1 cellular context compared by ENCODE assay signal in the genomic region with DNA sequence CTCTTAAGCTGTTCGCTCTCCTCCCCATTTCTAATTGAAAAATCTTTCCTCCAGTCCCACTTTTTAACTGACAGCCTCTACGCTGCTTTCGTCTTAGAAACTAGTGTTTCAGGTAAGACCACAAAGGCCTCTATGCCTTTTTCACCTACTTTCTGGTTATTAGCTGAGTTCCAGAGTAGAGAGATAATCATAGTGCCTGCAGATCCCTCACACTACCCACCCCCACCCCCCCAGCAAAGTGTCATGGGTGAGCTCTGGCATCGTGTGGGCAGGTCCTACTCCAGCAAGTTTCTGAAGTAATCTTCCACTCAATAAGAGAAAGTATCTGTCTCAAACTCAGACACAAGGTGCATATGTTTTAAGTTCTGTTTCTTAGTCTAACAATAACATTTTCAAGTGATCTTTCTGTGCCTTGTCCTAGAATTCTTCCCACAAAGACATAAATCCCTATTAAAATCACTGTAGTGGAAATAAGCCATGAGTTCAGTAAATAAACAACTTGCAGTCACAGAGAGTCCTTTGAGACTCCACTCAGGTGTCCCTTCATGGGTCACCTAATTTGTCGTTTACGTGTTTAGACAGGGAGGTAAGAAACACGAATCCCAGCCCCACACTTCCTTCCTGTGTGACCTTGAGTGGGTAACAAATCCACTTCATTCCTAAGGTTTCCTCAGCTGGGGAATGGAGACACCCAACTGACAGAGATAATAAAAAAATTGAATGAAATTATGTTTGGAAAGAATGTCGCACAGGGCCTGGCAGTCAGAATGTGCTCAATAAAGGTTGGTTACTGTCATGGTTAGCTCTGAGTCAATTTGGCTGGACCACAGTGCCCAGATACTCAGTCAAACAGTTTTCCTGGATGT.
TF ChIP-seq lines count a peak whose summit lies in the region.

No MANE protein-coding gene starts in this region.

TF ChIP-seq in HEK293, 187 proteins besides CTCF, POLR2A, EP300 and RAD21 (continued from another document):
- TF ChIP-seq, protein P1, sequence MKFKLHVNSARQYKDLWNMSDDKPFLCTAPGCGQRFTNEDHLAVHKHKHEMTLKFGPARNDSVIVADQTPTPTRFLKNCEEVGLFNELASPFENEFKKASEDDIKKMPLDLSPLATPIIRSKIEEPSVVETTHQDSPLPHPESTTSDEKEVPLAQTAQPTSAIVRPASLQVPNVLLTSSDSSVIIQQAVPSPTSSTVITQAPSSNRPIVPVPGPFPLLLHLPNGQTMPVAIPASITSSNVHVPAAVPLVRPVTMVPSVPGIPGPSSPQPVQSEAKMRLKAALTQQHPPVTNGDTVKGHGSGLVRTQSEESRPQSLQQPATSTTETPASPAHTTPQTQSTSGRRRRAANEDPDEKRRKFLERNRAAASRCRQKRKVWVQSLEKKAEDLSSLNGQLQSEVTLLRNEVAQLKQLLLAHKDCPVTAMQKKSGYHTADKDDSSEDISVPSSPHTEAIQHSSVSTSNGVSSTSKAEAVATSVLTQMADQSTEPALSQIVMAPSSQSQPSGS (tag by site-specific recombination; IDR thresholded peaks at IDR 0.05; ENCODE audit: low read depth): no peak
- TF ChIP-seq, protein P2, sequence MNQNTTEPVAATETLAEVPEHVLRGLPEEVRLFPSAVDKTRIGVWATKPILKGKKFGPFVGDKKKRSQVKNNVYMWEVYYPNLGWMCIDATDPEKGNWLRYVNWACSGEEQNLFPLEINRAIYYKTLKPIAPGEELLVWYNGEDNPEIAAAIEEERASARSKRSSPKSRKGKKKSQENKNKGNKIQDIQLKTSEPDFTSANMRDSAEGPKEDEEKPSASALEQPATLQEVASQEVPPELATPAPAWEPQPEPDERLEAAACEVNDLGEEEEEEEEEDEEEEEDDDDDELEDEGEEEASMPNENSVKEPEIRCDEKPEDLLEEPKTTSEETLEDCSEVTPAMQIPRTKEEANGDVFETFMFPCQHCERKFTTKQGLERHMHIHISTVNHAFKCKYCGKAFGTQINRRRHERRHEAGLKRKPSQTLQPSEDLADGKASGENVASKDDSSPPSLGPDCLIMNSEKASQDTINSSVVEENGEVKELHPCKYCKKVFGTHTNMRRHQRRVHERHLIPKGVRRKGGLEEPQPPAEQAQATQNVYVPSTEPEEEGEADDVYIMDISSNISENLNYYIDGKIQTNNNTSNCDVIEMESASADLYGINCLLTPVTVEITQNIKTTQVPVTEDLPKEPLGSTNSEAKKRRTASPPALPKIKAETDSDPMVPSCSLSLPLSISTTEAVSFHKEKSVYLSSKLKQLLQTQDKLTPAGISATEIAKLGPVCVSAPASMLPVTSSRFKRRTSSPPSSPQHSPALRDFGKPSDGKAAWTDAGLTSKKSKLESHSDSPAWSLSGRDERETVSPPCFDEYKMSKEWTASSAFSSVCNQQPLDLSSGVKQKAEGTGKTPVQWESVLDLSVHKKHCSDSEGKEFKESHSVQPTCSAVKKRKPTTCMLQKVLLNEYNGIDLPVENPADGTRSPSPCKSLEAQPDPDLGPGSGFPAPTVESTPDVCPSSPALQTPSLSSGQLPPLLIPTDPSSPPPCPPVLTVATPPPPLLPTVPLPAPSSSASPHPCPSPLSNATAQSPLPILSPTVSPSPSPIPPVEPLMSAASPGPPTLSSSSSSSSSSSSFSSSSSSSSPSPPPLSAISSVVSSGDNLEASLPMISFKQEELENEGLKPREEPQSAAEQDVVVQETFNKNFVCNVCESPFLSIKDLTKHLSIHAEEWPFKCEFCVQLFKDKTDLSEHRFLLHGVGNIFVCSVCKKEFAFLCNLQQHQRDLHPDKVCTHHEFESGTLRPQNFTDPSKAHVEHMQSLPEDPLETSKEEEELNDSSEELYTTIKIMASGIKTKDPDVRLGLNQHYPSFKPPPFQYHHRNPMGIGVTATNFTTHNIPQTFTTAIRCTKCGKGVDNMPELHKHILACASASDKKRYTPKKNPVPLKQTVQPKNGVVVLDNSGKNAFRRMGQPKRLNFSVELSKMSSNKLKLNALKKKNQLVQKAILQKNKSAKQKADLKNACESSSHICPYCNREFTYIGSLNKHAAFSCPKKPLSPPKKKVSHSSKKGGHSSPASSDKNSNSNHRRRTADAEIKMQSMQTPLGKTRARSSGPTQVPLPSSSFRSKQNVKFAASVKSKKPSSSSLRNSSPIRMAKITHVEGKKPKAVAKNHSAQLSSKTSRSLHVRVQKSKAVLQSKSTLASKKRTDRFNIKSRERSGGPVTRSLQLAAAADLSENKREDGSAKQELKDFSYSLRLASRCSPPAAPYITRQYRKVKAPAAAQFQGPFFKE (tag by site-specific recombination; IDR thresholded peaks at IDR 0.05; ENCODE audit: borderline replicate concordance): no peak
- TF ChIP-seq OSR2 (tag by site-specific recombination; IDR thresholded peaks at IDR 0.05) (peak; percentile 62; the same call in 1 of the 2 replicates), ZNF473 (tag by site-specific recombination; IDR thresholded peaks at IDR 0.05) (no peak), ZNF335 (tag by site-specific recombination; conservative IDR thresholded peaks at IDR 0.05) (no peak), ZXDB (tag by site-specific recombination; IDR thresholded peaks at IDR 0.05) (peak; percentile 60; the same call in 1 of the 2 replicates), ZBTB48 (tag by site-specific recombination; IDR thresholded peaks at IDR 0.05) (no peak), ZNF19 (tag by site-specific recombination; IDR thresholded peaks at IDR 0.05; ENCODE audit: low read depth) (no peak), ZNF785 (tag by site-specific recombination; IDR thresholded peaks at IDR 0.05) (no peak), ZNF501 (tag by site-specific recombination; IDR thresholded peaks at IDR 0.05) (no peak), ZIC2 (tag by site-specific recombination; IDR thresholded peaks at IDR 0.05) (no peak), ZNF544 (tag by site-specific recombination; IDR thresholded peaks at IDR 0.05) (no peak)
- TF ChIP-seq, protein P3, sequence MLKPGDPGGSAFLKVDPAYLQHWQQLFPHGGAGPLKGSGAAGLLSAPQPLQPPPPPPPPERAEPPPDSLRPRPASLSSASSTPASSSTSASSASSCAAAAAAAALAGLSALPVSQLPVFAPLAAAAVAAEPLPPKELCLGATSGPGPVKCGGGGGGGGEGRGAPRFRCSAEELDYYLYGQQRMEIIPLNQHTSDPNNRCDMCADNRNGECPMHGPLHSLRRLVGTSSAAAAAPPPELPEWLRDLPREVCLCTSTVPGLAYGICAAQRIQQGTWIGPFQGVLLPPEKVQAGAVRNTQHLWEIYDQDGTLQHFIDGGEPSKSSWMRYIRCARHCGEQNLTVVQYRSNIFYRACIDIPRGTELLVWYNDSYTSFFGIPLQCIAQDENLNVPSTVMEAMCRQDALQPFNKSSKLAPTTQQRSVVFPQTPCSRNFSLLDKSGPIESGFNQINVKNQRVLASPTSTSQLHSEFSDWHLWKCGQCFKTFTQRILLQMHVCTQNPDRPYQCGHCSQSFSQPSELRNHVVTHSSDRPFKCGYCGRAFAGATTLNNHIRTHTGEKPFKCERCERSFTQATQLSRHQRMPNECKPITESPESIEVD (tag by site-specific recombination; IDR thresholded peaks at IDR 0.05): peak; percentile 94
- TF ChIP-seq, protein P4, sequence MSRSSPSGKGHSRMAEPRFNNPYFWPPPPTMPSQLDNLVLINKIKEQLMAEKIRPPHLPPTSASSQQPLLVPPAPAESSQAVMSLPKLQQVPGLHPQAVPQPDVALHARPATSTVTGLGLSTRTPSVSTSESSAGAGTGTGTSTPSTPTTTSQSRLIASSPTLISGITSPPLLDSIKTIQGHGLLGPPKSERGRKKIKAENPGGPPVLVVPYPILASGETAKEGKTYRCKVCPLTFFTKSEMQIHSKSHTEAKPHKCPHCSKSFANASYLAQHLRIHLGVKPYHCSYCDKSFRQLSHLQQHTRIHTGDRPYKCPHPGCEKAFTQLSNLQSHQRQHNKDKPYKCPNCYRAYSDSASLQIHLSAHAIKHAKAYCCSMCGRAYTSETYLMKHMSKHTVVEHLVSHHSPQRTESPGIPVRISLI (tag by site-specific recombination; IDR thresholded peaks at IDR 0.05): no peak
- TF ChIP-seq, protein P5, sequence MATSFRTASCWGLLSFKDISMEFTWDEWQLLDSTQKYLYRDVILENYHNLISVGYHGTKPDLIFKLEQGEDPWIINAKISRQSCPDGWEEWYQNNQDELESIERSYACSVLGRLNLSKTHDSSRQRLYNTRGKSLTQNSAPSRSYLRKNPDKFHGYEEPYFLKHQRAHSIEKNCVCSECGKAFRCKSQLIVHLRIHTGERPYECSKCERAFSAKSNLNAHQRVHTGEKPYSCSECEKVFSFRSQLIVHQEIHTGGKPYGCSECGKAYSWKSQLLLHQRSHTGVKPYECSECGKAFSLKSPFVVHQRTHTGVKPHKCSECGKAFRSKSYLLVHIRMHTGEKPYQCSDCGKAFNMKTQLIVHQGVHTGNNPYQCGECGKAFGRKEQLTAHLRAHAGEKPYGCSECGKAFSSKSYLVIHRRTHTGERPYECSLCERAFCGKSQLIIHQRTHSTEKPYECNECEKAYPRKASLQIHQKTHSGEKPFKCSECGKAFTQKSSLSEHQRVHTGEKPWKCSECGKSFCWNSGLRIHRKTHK (tag by site-specific recombination; IDR thresholded peaks at IDR 0.05): no peak
- TF ChIP-seq, protein P6, sequence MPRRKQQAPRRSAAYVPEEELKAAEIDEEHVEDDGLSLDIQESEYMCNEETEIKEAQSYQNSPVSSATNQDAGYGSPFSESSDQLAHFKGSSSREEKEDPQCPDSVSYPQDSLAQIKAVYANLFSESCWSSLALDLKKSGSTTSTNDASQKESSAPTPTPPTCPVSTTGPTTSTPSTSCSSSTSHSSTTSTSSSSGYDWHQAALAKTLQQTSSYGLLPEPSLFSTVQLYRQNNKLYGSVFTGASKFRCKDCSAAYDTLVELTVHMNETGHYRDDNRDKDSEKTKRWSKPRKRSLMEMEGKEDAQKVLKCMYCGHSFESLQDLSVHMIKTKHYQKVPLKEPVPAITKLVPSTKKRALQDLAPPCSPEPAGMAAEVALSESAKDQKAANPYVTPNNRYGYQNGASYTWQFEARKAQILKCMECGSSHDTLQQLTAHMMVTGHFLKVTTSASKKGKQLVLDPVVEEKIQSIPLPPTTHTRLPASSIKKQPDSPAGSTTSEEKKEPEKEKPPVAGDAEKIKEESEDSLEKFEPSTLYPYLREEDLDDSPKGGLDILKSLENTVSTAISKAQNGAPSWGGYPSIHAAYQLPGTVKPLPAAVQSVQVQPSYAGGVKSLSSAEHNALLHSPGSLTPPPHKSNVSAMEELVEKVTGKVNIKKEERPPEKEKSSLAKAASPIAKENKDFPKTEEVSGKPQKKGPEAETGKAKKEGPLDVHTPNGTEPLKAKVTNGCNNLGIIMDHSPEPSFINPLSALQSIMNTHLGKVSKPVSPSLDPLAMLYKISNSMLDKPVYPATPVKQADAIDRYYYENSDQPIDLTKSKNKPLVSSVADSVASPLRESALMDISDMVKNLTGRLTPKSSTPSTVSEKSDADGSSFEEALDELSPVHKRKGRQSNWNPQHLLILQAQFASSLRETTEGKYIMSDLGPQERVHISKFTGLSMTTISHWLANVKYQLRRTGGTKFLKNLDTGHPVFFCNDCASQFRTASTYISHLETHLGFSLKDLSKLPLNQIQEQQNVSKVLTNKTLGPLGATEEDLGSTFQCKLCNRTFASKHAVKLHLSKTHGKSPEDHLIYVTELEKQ (tag by site-specific recombination; IDR thresholded peaks at IDR 0.05; ENCODE audit: borderline replicate concordance): no peak
- TF ChIP-seq, protein P7, sequence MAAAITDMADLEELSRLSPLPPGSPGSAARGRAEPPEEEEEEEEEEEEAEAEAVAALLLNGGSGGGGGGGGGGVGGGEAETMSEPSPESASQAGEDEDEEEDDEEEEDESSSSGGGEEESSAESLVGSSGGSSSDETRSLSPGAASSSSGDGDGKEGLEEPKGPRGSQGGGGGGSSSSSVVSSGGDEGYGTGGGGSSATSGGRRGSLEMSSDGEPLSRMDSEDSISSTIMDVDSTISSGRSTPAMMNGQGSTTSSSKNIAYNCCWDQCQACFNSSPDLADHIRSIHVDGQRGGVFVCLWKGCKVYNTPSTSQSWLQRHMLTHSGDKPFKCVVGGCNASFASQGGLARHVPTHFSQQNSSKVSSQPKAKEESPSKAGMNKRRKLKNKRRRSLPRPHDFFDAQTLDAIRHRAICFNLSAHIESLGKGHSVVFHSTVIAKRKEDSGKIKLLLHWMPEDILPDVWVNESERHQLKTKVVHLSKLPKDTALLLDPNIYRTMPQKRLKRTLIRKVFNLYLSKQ (tag by site-specific recombination; IDR thresholded peaks at IDR 0.05; ENCODE audit: borderline replicate concordance): no peak
